In the genomic region with DNA sequence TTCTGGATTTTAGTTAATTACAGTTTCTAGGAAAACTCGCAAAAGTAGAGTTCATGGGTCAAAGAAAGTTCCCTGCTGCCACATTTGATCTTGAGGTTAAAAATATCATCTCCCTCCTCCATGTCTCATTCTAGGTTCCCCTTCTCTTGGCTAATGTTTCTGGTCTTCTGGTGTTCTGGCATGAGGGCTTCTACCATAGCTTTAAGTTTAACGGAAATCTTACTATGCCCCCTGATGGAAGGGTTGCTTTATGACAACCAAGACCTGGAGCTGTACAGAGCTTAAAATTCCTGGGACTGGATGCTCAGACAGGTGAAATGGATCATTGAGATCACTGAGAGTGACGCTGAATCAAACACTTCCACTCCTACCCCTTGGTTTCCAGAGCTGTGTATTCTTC, we compare ENCODE assay signal across 19 cellular contexts.
DNase-seq lines count a peak whose midpoint lies in the region; ATAC-seq and TF ChIP-seq lines count a peak whose summit lies in the region.
"Had no signal": no experiment of that assay in that cellular context is flagged by ENCODE, and none has a peak within 500 bp of the region (broad histone marks: within the 10 kb centered on the region; RNA-seq: fewer than 3 reads in every experiment).

No MANE protein-coding gene starts in this region.

- no peaks in the 10 kb centered on the region for H3K9me3 ChIP-seq in HEK293 (ENCODE audit: control insufficient read depth, insufficient read depth, low read depth, low read length)
- H3K9me3 ChIP-seq in endodermal cell (ENCODE audit: control insufficient read depth, low read length) = peaks cover 12% of the 10 kb centered on the region
- H3K9me3 ChIP-seq in lower lobe of right lung = no peaks in the 10 kb centered on the region
- H3K9me3 ChIP-seq in mucosa of descending colon = peaks cover 30% of the 10 kb centered on the region
- H3K9me3 ChIP-seq: A549, uterus had no signal

- POLR2A ChIA-PET in HEK293 (lab: Yijun Ruan, JAX) = no interaction called here

- H3K27ac ChIP-seq in HEK293 (ENCODE audit: extremely low read depth, low read depth, low read length) = no peak overlapping the region
- H3K27ac ChIP-seq in endodermal cell (ENCODE audit: low read depth, low read length) = no peak overlapping the region
- no peak overlapping the region for H3K27ac ChIP-seq in lower lobe of right lung
- H3K27ac ChIP-seq: A549, uterus, VCaP had no signal

- intact Hi-C loops in lower lobe of right lung (cut with DNase I) = no loop called here
- intact Hi-C loops in mucosa of descending colon (cut with DNase I, micrococcal nuclease) = no loop called here

- H3K4me3 Mint-ChIP-seq in endodermal cell = no peak overlapping the region
- H3K4me3 Mint-ChIP-seq: activated CD4-positive, alpha-beta memory T cell treated with anti-CD3 and anti-CD28 coated beads for 36 hours; CD4-positive, alpha-beta T cell had no signal

- no peaks in the 10 kb centered on the region for H3K27me3 ChIP-seq in endodermal cell (ENCODE audit: control insufficient read depth, insufficient read depth, low read length, poor library complexity, severe bottlenecking)
- no peaks in the 10 kb centered on the region for H3K27me3 ChIP-seq in lower lobe of right lung (ENCODE audit: low read depth)
- H3K27me3 ChIP-seq: uterus had no signal

- no peak for ATAC-seq in lower lobe of right lung
- ATAC-seq in mucosa of descending colon = no peak
- ATAC-seq: A549 had no signal

- TF ChIP-seq CTCF in HEK293 (tag by site-specific recombination; IDR thresholded peaks at IDR 0.05) = no peak
- peak; percentile 46 for TF ChIP-seq CTCF in endodermal cell (conservative IDR thresholded peaks at IDR 0.05)
- no peak for TF ChIP-seq CTCF in lower lobe of right lung (IDR thresholded peaks at IDR 0.05)
- TF ChIP-seq CTCF in mucosa of descending colon (IDR thresholded peaks at IDR 0.05) = no peak

- no peak overlapping the region for H3K9ac ChIP-seq in endodermal cell (ENCODE audit: extremely low read depth, low read length, poor library complexity, severe bottlenecking)

- CTCF ChIA-PET in HEK293 (lab: Yijun Ruan, JAX) = interaction anchor here (0.6 to 1.1 kb wide), 4 partner anchors 35 to 302 kb away, joined by 3 read pairs; no protein-coding TSS in a partner anchor

- H3K36me3 Mint-ChIP-seq in endodermal cell (ENCODE audit: low read depth) = no peaks in the 10 kb centered on the region
- H3K36me3 Mint-ChIP-seq: activated CD4-positive, alpha-beta memory T cell treated with anti-CD3 and anti-CD28 coated beads for 36 hours had no signal

- 72 to 86% methylated on average over 3 of the region's 3 CpGs for WGBS in endodermal cell (ENCODE audit: insufficient coverage in 1 of 2, insufficient read length in 1 of 2), 2 experiments

- H3K27me3 Mint-ChIP-seq in endodermal cell (ENCODE audit: insufficient read depth) = no peaks in the 10 kb centered on the region
- H3K27me3 Mint-ChIP-seq: activated CD4-positive, alpha-beta memory T cell treated with anti-CD3 and anti-CD28 coated beads for 36 hours; CD4-positive, alpha-beta T cell had no signal

- no peaks in the 10 kb centered on the region for H3K4me1 Mint-ChIP-seq in endodermal cell

- H3K4me3 ChIP-seq in HEK293 (ENCODE audit: low read depth, low read length) = no peak overlapping the region
- H3K4me3 ChIP-seq in endodermal cell (ENCODE audit: low read length) = no peak overlapping the region
- H3K4me3 ChIP-seq in lower lobe of right lung = no peak overlapping the region
- H3K4me3 ChIP-seq in mucosa of descending colon = no peak overlapping the region
- H3K4me3 ChIP-seq: A549, uterus had no signal

- H3K9me3 Mint-ChIP-seq in endodermal cell = peaks cover 34% of the 10 kb centered on the region
- H3K9me3 Mint-ChIP-seq: activated CD4-positive, alpha-beta memory T cell treated with anti-CD3 and anti-CD28 coated beads for 36 hours; CD4-positive, alpha-beta T cell had no signal

- no peak overlapping the region for H3K27ac Mint-ChIP-seq in endodermal cell
- H3K27ac Mint-ChIP-seq: activated CD4-positive, alpha-beta memory T cell treated with anti-CD3 and anti-CD28 coated beads for 36 hours; CD4-positive, alpha-beta T cell had no signal

- DNase-seq in NCI-H1694 treated with DMSO at 0.1 percent for 48 hours (lab: John Stamatoyannopoulos, UW) (peak; percentile 8), NCI-H1694 (lab: John Stamatoyannopoulos, UW) (no peak), NCI-H146 treated with DMSO at 0.1 percent for 48 hours (lab: John Stamatoyannopoulos, UW; ENCODE audit: unreplicated experiment) (peak; percentile 0), endodermal cell (no peak), RKO (ENCODE audit: low spot score) (no peak), lower lobe of right lung (no peak), mucosa of descending colon (no peak)
- DNase-seq: activated CD4-positive, alpha-beta memory T cell treated with anti-CD3 and anti-CD28 coated beads for 36 hours; activated naive CD4-positive, alpha-beta T cell treated with Interleukin-2 at 50 U/mL for 16 hours; amygdala; CD4-positive, alpha-beta T cell; dermis blood vessel endothelial cell; MM.1S; NCI-H2081 treated with DMSO at 0.1 percent for 48 hours; occipital lobe; uterus had no signal

- H3K4me1 ChIP-seq in HEK293 (ENCODE audit: control insufficient read depth, insufficient read depth, low read length) (no peaks in the 10 kb centered on the region), endodermal cell (ENCODE audit: control insufficient read depth, insufficient read depth, low read length) (no peaks in the 10 kb centered on the region), lower lobe of right lung (no peaks in the 10 kb centered on the region), mucosa of descending colon (ENCODE audit: low read depth) (no peaks in the 10 kb centered on the region)
- H3K4me1 ChIP-seq: A549, uterus had no signal

- H3K36me3 ChIP-seq in HEK293 (ENCODE audit: control insufficient read depth in 2 of 2, insufficient read depth in 1 of 2, low read length in 2 of 2) (no peaks in the 10 kb centered on the region), endodermal cell (ENCODE audit: control insufficient read depth, insufficient read depth, low read length) (no peaks in the 10 kb centered on the region), lower lobe of right lung (no peaks in the 10 kb centered on the region), mucosa of descending colon (ENCODE audit: low read depth) (no peaks in the 10 kb centered on the region)
- H3K36me3 ChIP-seq: uterus had no signal

TF ChIP-seq in HEK293, 187 proteins besides CTCF, POLR2A, EP300 and RAD21:
- peak; percentile 4; the same call in 1 of the 2 replicates for TF ChIP-seq ZNF654 (tag by site-specific recombination; IDR thresholded peaks at IDR 0.05; ENCODE audit: low read depth)
- TF ChIP-seq, protein P1, sequence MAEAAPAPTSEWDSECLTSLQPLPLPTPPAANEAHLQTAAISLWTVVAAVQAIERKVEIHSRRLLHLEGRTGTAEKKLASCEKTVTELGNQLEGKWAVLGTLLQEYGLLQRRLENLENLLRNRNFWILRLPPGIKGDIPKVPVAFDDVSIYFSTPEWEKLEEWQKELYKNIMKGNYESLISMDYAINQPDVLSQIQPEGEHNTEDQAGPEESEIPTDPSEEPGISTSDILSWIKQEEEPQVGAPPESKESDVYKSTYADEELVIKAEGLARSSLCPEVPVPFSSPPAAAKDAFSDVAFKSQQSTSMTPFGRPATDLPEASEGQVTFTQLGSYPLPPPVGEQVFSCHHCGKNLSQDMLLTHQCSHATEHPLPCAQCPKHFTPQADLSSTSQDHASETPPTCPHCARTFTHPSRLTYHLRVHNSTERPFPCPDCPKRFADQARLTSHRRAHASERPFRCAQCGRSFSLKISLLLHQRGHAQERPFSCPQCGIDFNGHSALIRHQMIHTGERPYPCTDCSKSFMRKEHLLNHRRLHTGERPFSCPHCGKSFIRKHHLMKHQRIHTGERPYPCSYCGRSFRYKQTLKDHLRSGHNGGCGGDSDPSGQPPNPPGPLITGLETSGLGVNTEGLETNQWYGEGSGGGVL (tag by site-specific recombination; IDR thresholded peaks at IDR 0.05) = no peak

Comparison
In these comparisons a context has a peak if more than half of its experiments do, and no peak if none do; other contexts are left out.
1. DNase-seq: peak in NCI-H1694 treated with DMSO at 0.1 percent for 48 hours (single experiment) and NCI-H146 treated with DMSO at 0.1 percent for 48 hours (single experiment); none in NCI-H1694 (single experiment), endodermal cell (single experiment), RKO (single experiment), lower lobe of right lung (single experiment) and mucosa of descending colon (0 of 3).